Comparison of ENCODE assay signal across 17 cellular contexts in genomic region chr5:1156033-1156753, GRCh38. TPM values are rescaled to one million over a fixed set of nuclear protein-coding genes. Genes with fewer than 3 reads are reported as not detected.
DNase-seq lines count a peak whose midpoint lies in the region; ATAC-seq and TF ChIP-seq lines count a peak whose summit lies in the region.
"Had no signal": no experiment of that assay in that cellular context is flagged by ENCODE, and none has a peak within 500 bp of the region (broad histone marks: within the 10 kb centered on the region; RNA-seq: fewer than 3 reads in every experiment).

No MANE protein-coding gene starts in this region.

- no peaks in the 10 kb centered on the region for H3K36me3 ChIP-seq in breast epithelium
- no peaks in the 10 kb centered on the region for H3K36me3 ChIP-seq in ectodermal cell (ENCODE audit: control insufficient read depth, insufficient read depth, low read length)
- no peaks in the 10 kb centered on the region for H3K36me3 ChIP-seq in suprapubic skin
- H3K36me3 ChIP-seq in gastrocnemius medialis: no peaks in the 10 kb centered on the region
- H3K36me3 ChIP-seq: left lung had no signal

- 17% methylated on average over 51 of the region's 51 CpGs for WGBS in ectodermal cell, 2 experiments
- WGBS in suprapubic skin: 38% methylated on average over 10 of the region's 51 CpGs

- peak overlapping the region in 2 of 3 donors; percentile 41 to 70 for H3K4me3 ChIP-seq in breast epithelium
- peak overlapping the region; percentile 10 for H3K4me3 ChIP-seq in ectodermal cell (ENCODE audit: insufficient read depth, low read depth, low read length)
- H3K4me3 ChIP-seq in suprapubic skin: peak overlapping the region; percentile 46
- no peak overlapping the region for H3K4me3 ChIP-seq in gastrocnemius medialis
- H3K4me3 ChIP-seq: left lung had no signal

- H3K36me3 Mint-ChIP-seq in MCF 10A (ENCODE audit: insufficient read depth, unreplicated experiment) (no peaks in the 10 kb centered on the region), immature natural killer cell (no peaks in the 10 kb centered on the region)
- H3K36me3 Mint-ChIP-seq: activated naive CD4-positive, alpha-beta T cell treated with anti-CD3 and anti-CD28 coated beads, Interleukin-2, amount 10 ng/mL, durations not matched to agents 7 days and 5 days had no signal

- intact Hi-C loops in breast epithelium (cut with DNase I; ENCODE audit: low total_unique reads): loop anchor here (10.0 kb wide), 1 partner anchor 231 kb away; no protein-coding TSS in a partner anchor
- intact Hi-C loops in MCF 10A (cut with micrococcal nuclease): no loop called here
- intact Hi-C loops in gastrocnemius medialis (cut with DNase I; ENCODE audit: low total_unique reads): no loop called here

- H3K27ac ChIP-seq in breast epithelium: no peak overlapping the region
- no peak overlapping the region for H3K27ac ChIP-seq in ectodermal cell (ENCODE audit: insufficient read depth, low read depth, low read length, poor library complexity, severe bottlenecking)
- H3K27ac ChIP-seq in suprapubic skin: peak overlapping the region; percentile 80
- no peak overlapping the region for H3K27ac ChIP-seq in gastrocnemius medialis
- H3K27ac ChIP-seq: left lung had no signal

- CTCF ChIA-PET in MCF 10A (lab: Yijun Ruan, JAX): no interaction called here

- no peak for ATAC-seq in gastrocnemius medialis
- ATAC-seq: left lung had no signal

- no peak for TF ChIP-seq EP300 in suprapubic skin (IDR thresholded peaks at IDR 0.05)

- in situ Hi-C loops in gastrocnemius medialis (cut with MboI; ENCODE audit: low sequenced_read_pairs in 4 of 4): loop anchor here (25.0 kb wide), 2 partner anchors 219 to 481 kb away; no protein-coding TSS in a partner anchor

- no TSS peak for BruUV-seq in MCF 10A (replicated peaks; lab: Mats Ljungman, UMichigan)

- POLR2A ChIA-PET in MCF 10A (lab: Yijun Ruan, JAX): no interaction called here

- H3K9me3 ChIP-seq in breast epithelium (peaks cover 0 to 6% of the 10 kb centered on the region in 2 donors), ectodermal cell (ENCODE audit: control insufficient read depth, low read length) (no peaks in the 10 kb centered on the region), suprapubic skin (no peaks in the 10 kb centered on the region), gastrocnemius medialis (no peaks in the 10 kb centered on the region)
- H3K9me3 ChIP-seq: left lung had no signal

- H3K27me3 ChIP-seq in breast epithelium: peaks cover 7 to 25% of the 10 kb centered on the region in 2 donors
- peaks cover 47% of the 10 kb centered on the region for H3K27me3 ChIP-seq in ectodermal cell (ENCODE audit: control insufficient read depth, insufficient read depth, low read length, poor library complexity, severe bottlenecking)
- H3K27me3 ChIP-seq in suprapubic skin: peaks cover 61% of the 10 kb centered on the region
- H3K27me3 ChIP-seq in gastrocnemius medialis: peaks cover 28 to 42% (median 32%) of the 10 kb centered on the region in 3 donors

- no peak for DNase-seq in breast epithelium (ENCODE audit: low spot score in 2 of 2)
- no peak for DNase-seq in MCF 10A (ENCODE audit: unreplicated experiment)
- no peak for DNase-seq in immature natural killer cell
- DNase-seq in suprapubic skin (ENCODE audit: low spot score in 2 of 2): no peak
- no peak for DNase-seq in gastrocnemius medialis
- DNase-seq in NCI-H1694 (lab: John Stamatoyannopoulos, UW): no peak
- no peak for DNase-seq in medulla oblongata (ENCODE audit: extremely low spot score)
- DNase-seq: activated CD4-positive, CD25-positive, alpha-beta regulatory T cell; activated CD8-positive, alpha-beta memory T cell treated with anti-CD3 and anti-CD28 coated beads, Interleukin-2, amount 50 U/mL, for 4 hours; activated naive CD4-positive, alpha-beta T cell treated with anti-CD3 and anti-CD28 coated beads, Interleukin-2, amount 10 ng/mL, durations not matched to agents 7 days and 5 days; Calu3; effector memory CD4-positive, alpha-beta T cell; foreskin fibroblast; left lung; nucleus accumbens; small intestine had no signal

- peaks cover 18% of the 10 kb centered on the region for H3K9me3 Mint-ChIP-seq in MCF 10A (ENCODE audit: unreplicated experiment)
- no peaks in the 10 kb centered on the region for H3K9me3 Mint-ChIP-seq in immature natural killer cell
- H3K9me3 Mint-ChIP-seq: activated naive CD4-positive, alpha-beta T cell treated with anti-CD3 and anti-CD28 coated beads, Interleukin-2, amount 10 ng/mL, durations not matched to agents 7 days and 5 days had no signal

- H3K4me1 Mint-ChIP-seq in MCF 10A (ENCODE audit: insufficient read depth, unreplicated experiment) (peaks cover 5% of the 10 kb centered on the region), immature natural killer cell (peaks cover 33 to 44% of the 10 kb centered on the region in 2 donors)

- H3K27me3 Mint-ChIP-seq in MCF 10A (ENCODE audit: insufficient read depth, unreplicated experiment) (peaks cover 15% of the 10 kb centered on the region), immature natural killer cell (ENCODE audit: low read depth in 3 of 3) (peaks cover 10 to 21% (median 17%) of the 10 kb centered on the region in 3 donors)

- no peak overlapping the region for H3K4me3 Mint-ChIP-seq in MCF 10A (ENCODE audit: unreplicated experiment)
- H3K4me3 Mint-ChIP-seq in immature natural killer cell: peak overlapping the region in 3 of 5 donors; percentile 33 to 48 (median 44)
- H3K4me3 Mint-ChIP-seq: activated naive CD4-positive, alpha-beta T cell treated with anti-CD3 and anti-CD28 coated beads, Interleukin-2, amount 10 ng/mL, durations not matched to agents 7 days and 5 days had no signal

- TF ChIP-seq CTCF in breast epithelium (IDR thresholded peaks at IDR 0.05): no peak
- no peak for TF ChIP-seq CTCF in MCF 10A (IDR thresholded peaks at IDR 0.05; ENCODE audit: unreplicated experiment)
- no peak for TF ChIP-seq CTCF in suprapubic skin (IDR thresholded peaks at IDR 0.05)
- TF ChIP-seq CTCF in gastrocnemius medialis (IDR thresholded peaks at IDR 0.05 in 4 of 5, conservative IDR thresholded peaks at IDR 0.05 in 1 of 5): no peak

- peaks cover 0 to 7% of the 10 kb centered on the region in 2 donors for H3K4me1 ChIP-seq in breast epithelium
- H3K4me1 ChIP-seq in ectodermal cell (ENCODE audit: control insufficient read depth, insufficient read depth, low read length): peaks cover 4% of the 10 kb centered on the region
- peaks cover 13% of the 10 kb centered on the region for H3K4me1 ChIP-seq in suprapubic skin
- H3K4me1 ChIP-seq in gastrocnemius medialis: no peaks in the 10 kb centered on the region

- no peak for TF ChIP-seq POLR2A in breast epithelium (IDR thresholded peaks at IDR 0.05)
- TF ChIP-seq POLR2A in suprapubic skin (IDR thresholded peaks at IDR 0.05): no peak
- TF ChIP-seq POLR2A in gastrocnemius medialis (IDR thresholded peaks at IDR 0.05): no peak

- H3K27ac Mint-ChIP-seq in MCF 10A (ENCODE audit: low read depth, unreplicated experiment) (no peak overlapping the region), immature natural killer cell (no peak overlapping the region)
- H3K27ac Mint-ChIP-seq: activated naive CD4-positive, alpha-beta T cell treated with anti-CD3 and anti-CD28 coated beads, Interleukin-2, amount 10 ng/mL, durations not matched to agents 7 days and 5 days had no signal

RNA-seq across cellular contexts. Expression of gene SLC12A7, which starts 44.3 kb away (rescaled TPM):
- total RNA-seq in breast epithelium: 10 to 100 TPM; 21.4 to 31.5 (median 25.0) TPM
- total RNA-seq in MCF 10A (2022): 6.3 and 8.1 TPM in 2 replicates
- polyA plus RNA-seq in ectodermal cell (2013, experiment 1 of 4): 36.3 TPM
- polyA plus RNA-seq in ectodermal cell (2013, experiment 2 of 4): 37.7 TPM
- 29.7 TPM for polyA plus RNA-seq in ectodermal cell (2013, experiment 3 of 4)
- polyA plus RNA-seq in ectodermal cell (2013, experiment 4 of 4): 33.6 TPM
- polyA plus RNA-seq in immature natural killer cell: 10 to 100 TPM in 1 of 3 donors, 1 to 10 TPM in 2; 9.5 to 18.2 (median 9.7) TPM
- total RNA-seq in suprapubic skin: 10 to 100 TPM in 3 of 4 donors, 1 to 10 TPM in 1; 8.6 to 29.0 (median 21.5) TPM
- 1 to 10 TPM; 1.6 to 5.3 (median 3.5) TPM for total RNA-seq in gastrocnemius medialis

RNA-seq across cellular contexts. Expression of gene SLC6A19, which starts 45.2 kb away (rescaled TPM):
- total RNA-seq in breast epithelium: not detected
- not detected in 2 replicates for total RNA-seq in MCF 10A (2022)
- not detected for polyA plus RNA-seq in ectodermal cell (2013, experiment 1 of 4)
- polyA plus RNA-seq in ectodermal cell (2013, experiment 2 of 4): not detected
- 0.05 TPM for polyA plus RNA-seq in ectodermal cell (2013, experiment 3 of 4)
- polyA plus RNA-seq in ectodermal cell (2013, experiment 4 of 4): not detected
- polyA plus RNA-seq in immature natural killer cell: not detected
- total RNA-seq in suprapubic skin: under 1 TPM in 1 of 4 donors, not detected in 3; 0.23 TPM
- total RNA-seq in gastrocnemius medialis: under 1 TPM in 1 of 4 donors, not detected in 3; 0.05 TPM
- total RNA-seq: Calu3, left lung had no signal

Comparison
In these comparisons a context has a peak if more than half of its experiments do, and no peak if none do; other contexts are left out.
1. H3K4me3 ChIP-seq: peak in breast epithelium (2 of 3), ectodermal cell (single experiment) and suprapubic skin (single experiment); none in gastrocnemius medialis (0 of 4).